9 cellular contexts compared by ENCODE assay signal in the genomic region with DNA sequence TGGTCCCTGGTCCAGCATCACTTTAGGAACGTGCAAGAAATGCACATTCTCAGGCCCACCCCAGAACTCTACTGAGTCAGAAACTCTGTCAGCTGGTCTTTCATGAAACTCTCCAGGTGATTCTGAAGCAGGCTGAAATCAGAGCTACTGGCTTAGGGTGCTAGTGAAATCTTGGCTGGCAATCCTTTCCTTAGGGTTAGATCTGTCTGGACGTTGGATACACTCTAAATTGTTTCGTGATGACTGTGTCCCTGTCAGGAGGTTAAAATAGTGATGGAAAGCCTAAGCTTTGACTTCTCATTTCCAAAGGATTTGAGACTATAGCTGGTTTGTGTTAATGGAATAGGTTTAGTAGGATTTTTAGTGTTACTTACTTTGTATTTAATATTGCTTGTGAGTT.
DNase-seq lines count a peak whose midpoint lies in the region; ATAC-seq and TF ChIP-seq lines count a peak whose summit lies in the region.
"Had no signal": no experiment of that assay in that cellular context is flagged by ENCODE, and none has a peak within 500 bp of the region (broad histone marks: within the 10 kb centered on the region; RNA-seq: fewer than 3 reads in every experiment).

No MANE protein-coding gene starts in this region.

- no peaks in the 10 kb centered on the region for H3K9me2 ChIP-seq in HCT116 (ENCODE audit: insufficient read depth)

- 81 to 90% (median 88%) methylated on average over 3 of the region's 3 CpGs for WGBS in spleen, 5 donors

- intact Hi-C loops in HCT116 (cut with micrococcal nuclease) (loop anchor here (2.0 kb wide), 1 partner anchor 98 kb away; the partner anchor contains the start of gene ARHGAP10), spleen (cut with DNase I; ENCODE audit: low total_unique reads) (no loop called here)

- H3K36me3 ChIP-seq in HCT116 (ENCODE audit: control insufficient read depth in 1 of 2, insufficient read depth in 2 of 2, low read length in 2 of 2), result no peaks in the 10 kb centered on the region
- no peaks in the 10 kb centered on the region for H3K36me3 ChIP-seq in spleen
- H3K36me3 ChIP-seq in neural progenitor cell, result no peaks in the 10 kb centered on the region
- H3K36me3 ChIP-seq: neutrophil had no signal

- H3K27me3 ChIP-seq in HCT116 (ENCODE audit: insufficient read depth, low read length), result no peaks in the 10 kb centered on the region
- H3K27me3 ChIP-seq in spleen (replicated peaks in 1 of 7), result no peaks in the 10 kb centered on the region
- H3K27me3 ChIP-seq in neural progenitor cell, result no peaks in the 10 kb centered on the region
- H3K27me3 ChIP-seq: neutrophil had no signal

- no peaks in the 10 kb centered on the region for H3K27me3 Mint-ChIP-seq in neural progenitor cell (ENCODE audit: insufficient read depth, low read depth)

- peaks cover 30% of the 10 kb centered on the region for H3K4me1 Mint-ChIP-seq in neural progenitor cell

- H3K27ac ChIP-seq in HCT116 (ENCODE audit: low read depth, low read length), result peak overlapping the region; percentile 67
- H3K27ac ChIP-seq in spleen, result peak overlapping the region in 6 of 8 donors; percentile 26 to 71 (median 68)
- H3K27ac ChIP-seq in neural progenitor cell, result no peak overlapping the region
- H3K27ac ChIP-seq: neutrophil had no signal

- H3K9me3 ChIP-seq in HCT116 (ENCODE audit: control insufficient read depth in 1 of 2, insufficient read depth in 1 of 2, low read depth in 1 of 2, low read length in 2 of 2), result no peaks in the 10 kb centered on the region
- no peaks in the 10 kb centered on the region for H3K9me3 ChIP-seq in spleen
- no peaks in the 10 kb centered on the region for H3K9me3 ChIP-seq in neural progenitor cell (ENCODE audit: low read depth)
- H3K9me3 ChIP-seq: neutrophil had no signal

- TF ChIP-seq CTCF in HCT116 (IDR thresholded peaks at IDR 0.05 in 2 of 3, conservative IDR thresholded peaks at IDR 0.05 in 1 of 3; ENCODE audit: borderline replicate concordance in 1 of 3, insufficient read depth in 1 of 3, low read depth in 2 of 3, low read length in 2 of 3) (no peak), spleen (IDR thresholded peaks at IDR 0.05 in 8 of 11, conservative IDR thresholded peaks at IDR 0.05 in 3 of 11) (no peak), neural progenitor cell (IDR thresholded peaks at IDR 0.05) (no peak)

- H2AFZ ChIP-seq in HCT116 (ENCODE audit: low read depth, low read length, poor library complexity, severe bottlenecking) (no peak overlapping the region), neural progenitor cell (replicated peaks) (no peak overlapping the region)

- peaks cover 35% of the 10 kb centered on the region for H3F3A ChIP-seq in neural progenitor cell (ENCODE audit: low read depth)

- TF ChIP-seq RAD21 in HCT116 (IDR thresholded peaks at IDR 0.05; ENCODE audit: low read depth), result no peak

- H4K20me1 ChIP-seq in HCT116 (ENCODE audit: insufficient read depth) (no peaks in the 10 kb centered on the region; the same call in 1 of the 2 replicates), neural progenitor cell (ENCODE audit: low read depth) (no peaks in the 10 kb centered on the region)

- CTCF ChIA-PET in HCT116 (lab: Charles Lee), result no interaction called here

- H3K36me3 Mint-ChIP-seq in neural progenitor cell, result peaks cover 3% of the 10 kb centered on the region

- peak overlapping the region; percentile 87 for H3K4me2 ChIP-seq in HCT116 (ENCODE audit: low read length)
- no peak overlapping the region for H3K4me2 ChIP-seq in neural progenitor cell

- ATAC-seq in HCT116, result peak; percentile 29

- H3K79me2 ChIP-seq in HCT116 (ENCODE audit: insufficient read depth, low read length) (peaks cover 10% of the 10 kb centered on the region; the same call in 1 of the 2 replicates), neural progenitor cell (ENCODE audit: low read depth) (no peaks in the 10 kb centered on the region)

- H3K4me3 ChIP-seq in HCT116 (replicated peaks in 1 of 2; ENCODE audit: low read depth in 1 of 2, low read length in 2 of 2), result no peak overlapping the region
- no peak overlapping the region for H3K4me3 ChIP-seq in spleen
- no peak overlapping the region for H3K4me3 ChIP-seq in neural progenitor cell

- H3K4me1 ChIP-seq in HCT116 (ENCODE audit: control insufficient read depth in 1 of 2, insufficient read depth in 2 of 2, low read length in 2 of 2), result peaks cover 32 to 50% of the 10 kb centered on the region in 2 experiments
- peaks cover 0 to 55% (median 21%) of the 10 kb centered on the region in 6 donors for H3K4me1 ChIP-seq in spleen
- H3K4me1 ChIP-seq in neural progenitor cell, result peaks cover 41% of the 10 kb centered on the region

- no peak for DNase-seq in HCT116 (ENCODE audit: low read depth, low spot score)
- DNase-seq in astrocyte of the hippocampus (ENCODE audit: low read depth, low spot score), result peak; percentile 52
- DNase-seq in hepatic stellate cell (ENCODE audit: low spot score), result peak; percentile 37
- DNase-seq in spleen, result no peak
- no peak for DNase-seq in DMS53 treated with DMSO at 0.1 percent for 48 hours (lab: John Stamatoyannopoulos, UW; ENCODE audit: unreplicated experiment)
- DNase-seq in NCI-H1105 (lab: John Stamatoyannopoulos, UW), result no peak
- DNase-seq in neural progenitor cell (ENCODE audit: low spot score), result no peak
- DNase-seq in COR-L47 (lab: John Stamatoyannopoulos, UW), result no peak

- RAD21 ChIA-PET in HCT116 (lab: Charles Lee; ENCODE audit: low non-redundant PET in 1 of 2, low total read pairs in 2 of 2, uncharacterized antibody in 2 of 2, unreplicated experiment in 2 of 2), result no interaction called here

- peaks cover 3% of the 10 kb centered on the region for H3K9me3 Mint-ChIP-seq in neural progenitor cell

- no TSS peak for BruUV-seq in HCT116 (replicated peaks; lab: Mats Ljungman, UMichigan)

- no peak for TF ChIP-seq POLR2A in HCT116 (IDR thresholded peaks at IDR 0.05; ENCODE audit: borderline replicate concordance, extremely low read depth, insufficient read depth, insufficient read length)
- TF ChIP-seq POLR2A in spleen (IDR thresholded peaks at IDR 0.05), result no peak

- H3K27ac Mint-ChIP-seq in neural progenitor cell, result no peak overlapping the region

- POLR2A ChIA-PET in HCT116 (lab: Charles Lee), result no interaction called here

- H3K4me3 Mint-ChIP-seq in neural progenitor cell, result no peak overlapping the region

- H3K9ac ChIP-seq in HCT116 (ENCODE audit: low read length) (peak overlapping the region; percentile 60), neural progenitor cell (no peak overlapping the region)

TF ChIP-seq in HCT116, 20 proteins besides CTCF, POLR2A, EP300 and RAD21:
- 0 out of 2 replicates have a peak, but pooled peaks have one; percentile 33 for TF ChIP-seq SIN3A (IDR thresholded peaks at IDR 0.05; ENCODE audit: low read depth)
- peak; percentile 42; the same call in 1 of the 2 replicates for TF ChIP-seq FOSL1 (IDR thresholded peaks at IDR 0.05; ENCODE audit: low read depth)
- peak; percentile 27; the same call in 1 of the 2 replicates for TF ChIP-seq CBX3 (IDR thresholded peaks at IDR 0.05; ENCODE audit: low read depth)
- TF ChIP-seq SP1 (IDR thresholded peaks at IDR 0.05; ENCODE audit: low read depth), result 0 out of 2 replicates have a peak, but pooled peaks have one; percentile 15
- peak; percentile 10; the same call in 1 of the 2 replicates for TF ChIP-seq MAX (IDR thresholded peaks at IDR 0.05)
- no peak for TF ChIP-seq POLR2AphosphoS5 (IDR thresholded peaks at IDR 0.05; ENCODE audit: low read depth, low read length)
- no peak for TF ChIP-seq ZFX (IDR thresholded peaks at IDR 0.05)
- peak; percentile 34; the same call in 1 of the 2 replicates for TF ChIP-seq CEBPB (IDR thresholded peaks at IDR 0.05; ENCODE audit: low read depth)
TF ChIP-seq in HCT116: peak in this region for 6.

Comparison
In these comparisons a context has a peak if more than half of its experiments do, and no peak if none do; other contexts are left out.
1. DNase-seq: peak in astrocyte of the hippocampus (single experiment) and hepatic stellate cell (single experiment); none in HCT116 (single experiment), spleen (single experiment), DMS53 treated with DMSO at 0.1 percent for 48 hours (single experiment), NCI-H1105 (single experiment), neural progenitor cell (single experiment) and COR-L47 (single experiment).